ENCODE assay signal across 1 cellular context in genomic region chr1:28518000-28518744, GRCh38.
TF ChIP-seq lines count a peak whose summit lies in the region.

No MANE protein-coding gene starts in this region.

TF ChIP-seq in K562, 482 proteins besides CTCF, POLR2A, EP300 and RAD21 (continued from another document):
- TF ChIP-seq NONO (IDR thresholded peaks at IDR 0.05; ENCODE audit: low read depth in 2 of 2, low read length in 1 of 2) (peak; percentile 92 to 94), ATF6 (CRISPR knock-in tag; IDR thresholded peaks at IDR 0.05) (no peak; the same call in 1 of the 2 replicates), SLC30A9 (CRISPR knock-in tag; IDR thresholded peaks at IDR 0.05) (no peak), ZC3H4 (CRISPR knock-in tag; IDR thresholded peaks at IDR 0.05; ENCODE audit: borderline replicate concordance) (0 out of 2 replicates have a peak, but pooled peaks have one; percentile 10), ZBTB8A (IDR thresholded peaks at IDR 0.05; ENCODE audit: partially characterized antibody) (no peak), SPI1 (IDR thresholded peaks at IDR 0.05; ENCODE audit: borderline replicate concordance, low read depth, low read length) (no peak), BRF2 (IDR thresholded peaks at IDR 0.05; ENCODE audit: borderline replicate concordance, insufficient read depth, insufficient read length) (no peak), TCF7 (IDR thresholded peaks at IDR 0.05; ENCODE audit: borderline replicate concordance) (no peak), SP1 (CRISPR knock-in tag; IDR thresholded peaks at IDR 0.05) (peak; percentile 26; the same call in 1 of the 2 replicates), CHD4 (IDR thresholded peaks at IDR 0.05; ENCODE audit: insufficient read depth, insufficient replicate concordance, low read depth, low read length, poor library complexity, severe bottlenecking) (no peak), SIRT6 (IDR thresholded peaks at IDR 0.05; ENCODE audit: low read depth, low read length) (no peak), MTA2 (IDR thresholded peaks at IDR 0.05; ENCODE audit: low read depth) (no peak)
